In the genomic region with DNA sequence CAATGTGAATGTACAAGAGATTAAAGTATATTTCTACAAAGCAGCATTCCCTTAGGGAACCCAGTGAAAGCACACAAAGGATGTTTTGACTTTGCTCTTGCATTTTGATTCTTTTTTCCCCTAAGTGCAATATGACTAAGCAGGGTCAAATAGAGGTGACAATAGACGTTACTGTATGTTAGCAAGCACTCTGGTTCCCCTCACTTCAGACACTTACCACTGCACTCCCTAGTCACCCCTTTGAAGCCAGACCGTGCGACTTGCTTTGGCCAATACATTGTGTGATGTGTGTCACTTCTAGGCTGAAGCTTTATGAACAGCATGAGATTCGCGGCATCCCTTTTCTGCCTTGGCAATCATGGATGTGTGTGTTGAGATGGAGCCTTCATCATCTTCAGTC, we compare ENCODE assay signal across 1 cellular context.
TF ChIP-seq lines count a peak whose summit lies in the region.

No MANE protein-coding gene starts in this region.

TF ChIP-seq in HCT116, 20 proteins besides CTCF, POLR2A, EP300 and RAD21 (continued from another document):
- no peak for TF ChIP-seq ZBTB33 (IDR thresholded peaks at IDR 0.05; ENCODE audit: extremely low read depth, insufficient replicate concordance, low read length)
- no peak for TF ChIP-seq EGR1 (IDR thresholded peaks at IDR 0.05; ENCODE audit: low read depth)
- TF ChIP-seq CBX3 (IDR thresholded peaks at IDR 0.05; ENCODE audit: low read depth), result no peak
- no peak for TF ChIP-seq FOSL1 (IDR thresholded peaks at IDR 0.05; ENCODE audit: low read depth)
- TF ChIP-seq SRF (IDR thresholded peaks at IDR 0.05; ENCODE audit: low read depth), result no peak
- TF ChIP-seq EZH2phosphoT487 (IDR thresholded peaks at IDR 0.05; ENCODE audit: borderline replicate concordance), result no peak
- TF ChIP-seq, protein P1, sequence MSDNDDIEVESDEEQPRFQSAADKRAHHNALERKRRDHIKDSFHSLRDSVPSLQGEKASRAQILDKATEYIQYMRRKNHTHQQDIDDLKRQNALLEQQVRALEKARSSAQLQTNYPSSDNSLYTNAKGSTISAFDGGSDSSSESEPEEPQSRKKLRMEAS (IDR thresholded peaks at IDR 0.05), result no peak
